In genomic region chr14:21210023-21210422, GRCh38 we compare ENCODE assay signal across 27 cellular contexts. TPM values are rescaled to one million over a fixed set of nuclear protein-coding genes. Genes with fewer than 3 reads are reported as not detected.
"Had no signal": no experiment of that assay in that cellular context is flagged by ENCODE, and none has a peak within 500 bp of the region (broad histone marks: within the 10 kb centered on the region; RNA-seq: fewer than 3 reads in every experiment).

No MANE protein-coding gene starts in this region.

- H3K27ac Mint-ChIP-seq: activated CD4-positive, alpha-beta T cell treated with anti-CD3 and anti-CD28 coated beads for 36 hours; activated naive CD8-positive, alpha-beta T cell had no signal

- H3K9me3 Mint-ChIP-seq: activated T-helper 1 cell treated with anti-CD3 and anti-CD28 coated beads, Interleukin-12 subunit alpha, Interleukin-12 subunit beta, Interleukin-2, Interleukin-4 antibody, amounts not matched to agents 30 ng/mL and 10 ng/mL and 1 ng/mL, durations not matched to agents 14 hours and 24 hours and 36 hours; T-cell had no signal

- H3K4me3 Mint-ChIP-seq: activated CD4-positive, alpha-beta T cell treated with anti-CD3 and anti-CD28 coated beads for 36 hours; activated naive CD8-positive, alpha-beta T cell; activated T-helper 1 cell treated with anti-CD3 and anti-CD28 coated beads, Interleukin-12 subunit alpha, Interleukin-12 subunit beta, Interleukin-2, Interleukin-4 antibody, amounts not matched to agents 30 ng/mL and 10 ng/mL and 1 ng/mL, durations not matched to agents 14 hours and 24 hours and 36 hours; T-cell had no signal

- DNase-seq: activated CD4-positive, alpha-beta T cell treated with anti-CD3 and anti-CD28 coated beads for 36 hours; activated CD4-positive, alpha-beta T cell treated with anti-CD3 and anti-CD28 coated beads, Interleukin-2, amount 50 U/mL, for 1 hour; activated CD8-positive, alpha-beta memory T cell treated with anti-CD3 and anti-CD28 coated beads for 24 hours; activated effector memory CD4-positive, alpha-beta T cell treated with Interleukin-2 at 50 U/mL for 16 hours; activated naive CD4-positive, alpha-beta T cell; adrenal gland; anterior cingulate cortex; caudate nucleus; Karpas-422; MM.1S; NCI-H1105 treated with DMSO at 0.1 percent for 48 hours; NCI-H1436 treated with DMSO at 0.1 percent for 48 hours; NCI-H187; NCI-H2081; NCI-H510A treated with DMSO at 0.1 percent for 48 hours; NCI-H69; NK-92 treated with Interleukin-12 subunit alpha and Interleukin-12 subunit beta, amount 100 ng/mL, for 24 hours; OCI-M1; RPMI8226; T-cell; WERI-Rb-1 had no signal

- ATAC-seq: activated CD4-positive, alpha-beta T cell treated with anti-CD3 and anti-CD28 coated beads for 36 hours; K562; Panc1; Right ventricle myocardium inferior; T-cell had no signal

- H3K27me3 Mint-ChIP-seq: activated CD4-positive, alpha-beta T cell treated with anti-CD3 and anti-CD28 coated beads for 36 hours; activated naive CD8-positive, alpha-beta T cell; T-cell had no signal

RNA-seq across cellular contexts. Expression of gene OR5AU1, which starts 54.2 kb away (rescaled TPM):
- total RNA-seq: activated T-helper 1 cell treated with anti-CD3 and anti-CD28 coated beads, Interleukin-12 subunit alpha, Interleukin-12 subunit beta, Interleukin-2, Interleukin-4 antibody, amounts not matched to agents 30 ng/mL and 10 ng/mL and 1 ng/mL, durations not matched to agents 14 hours and 24 hours and 36 hours; adrenal gland; K562; Right ventricle myocardium inferior; T-cell; T-helper 2 cell treated with Interferon-gamma antibody and Interleukin-4, amounts not matched to agents 100 ng/mL and 5 ng/mL, for 36 hours had no signal
